In genomic region chr2:200148366-200148765, GRCh38 we compare ENCODE assay signal across 15 cellular contexts.
A peak's percentile ranks its signal among the peaks of the same experiment; 100 is the strongest.
DNase-seq lines count a peak whose midpoint lies in the region; ATAC-seq and TF ChIP-seq lines count a peak whose summit lies in the region.
"Had no signal": no experiment of that assay in that cellular context is flagged by ENCODE, and none has a peak within 500 bp of the region (broad histone marks: within the 10 kb centered on the region; RNA-seq: fewer than 3 reads in every experiment).

No MANE protein-coding gene starts in this region.

- H3K9me2 ChIP-seq in OCI-LY7 (ENCODE audit: insufficient read depth, low read length), result no peaks in the 10 kb centered on the region

- CTCF ChIA-PET in OCI-LY7 (lab: Charles Lee; ENCODE audit: unreplicated experiment), result no interaction called here

- H3K27ac ChIP-seq in SJCRH30, result peak overlapping the region; percentile 98
- no peak overlapping the region for H3K27ac ChIP-seq in smooth muscle cell (ENCODE audit: low read depth)
- no peak overlapping the region for H3K27ac ChIP-seq in OCI-LY7 (ENCODE audit: low read depth, low read length, poor library complexity, severe bottlenecking)
- H3K27ac ChIP-seq: C4-2B had no signal

- H3K36me3 ChIP-seq in SJCRH30, result no peaks in the 10 kb centered on the region
- no peaks in the 10 kb centered on the region for H3K36me3 ChIP-seq in smooth muscle cell (ENCODE audit: low read depth)
- no peaks in the 10 kb centered on the region for H3K36me3 ChIP-seq in OCI-LY7 (ENCODE audit: insufficient read depth, low read length)
- H3K36me3 ChIP-seq: BE2C, HAP-1 had no signal

- H3K4me2 ChIP-seq in smooth muscle cell (peak overlapping the region; percentile 32), OCI-LY7 (ENCODE audit: low read length) (no peak overlapping the region)

- H3K27me3 ChIP-seq in SJCRH30 (no peaks in the 10 kb centered on the region), smooth muscle cell (ENCODE audit: low read depth) (no peaks in the 10 kb centered on the region)
- H3K27me3 ChIP-seq: BE2C had no signal

- intact Hi-C loops in OCI-LY7 (cut with micrococcal nuclease; ENCODE audit: unreplicated experiment), result no loop called here

- no peak for ATAC-seq in HG03025 (IDR thresholded peaks at IDR 0.05; ENCODE audit: low FRiP score, unreplicated experiment)
- ATAC-seq: HepG2 had no signal

- peak; percentile 87 to 98 for DNase-seq in SJCRH30
- peak; percentile 59 for DNase-seq in dedifferentiated amniotic fluid mesenchymal stem cell (ENCODE audit: extremely low spot score)
- peak; percentile 47 for DNase-seq in myocyte (ENCODE audit: low read depth)
- DNase-seq in smooth muscle cell (lab: John Stamatoyannopoulos, UW; ENCODE audit: unreplicated experiment), result no peak
- no peak for DNase-seq in OCI-LY7 (ENCODE audit: low spot score)
- DNase-seq in stimulated activated CD4-positive, alpha-beta T cell treated with anti-CD3 and anti-CD28 coated beads, Interleukin-2, amount 100 ng/mL, for 48 hours, result no peak
- DNase-seq: ACHN; BE2C; CD4-positive, alpha-beta memory T cell; DMS79 treated with DMSO at 0.1 percent for 48 hours; EL had no signal

- H2AFZ ChIP-seq in smooth muscle cell (ENCODE audit: low read depth), result no peak overlapping the region
- no peak overlapping the region for H2AFZ ChIP-seq in OCI-LY7 (ENCODE audit: low read length)

- H4K20me1 ChIP-seq in smooth muscle cell (ENCODE audit: low read depth) (no peaks in the 10 kb centered on the region), OCI-LY7 (ENCODE audit: insufficient read depth, low read length) (no peaks in the 10 kb centered on the region)

- H3K79me2 ChIP-seq in smooth muscle cell (ENCODE audit: low read depth) (no peaks in the 10 kb centered on the region), OCI-LY7 (ENCODE audit: insufficient read depth, low read depth, low read length) (no peaks in the 10 kb centered on the region)

- TF ChIP-seq CTCF in smooth muscle cell (IDR thresholded peaks at IDR 0.05; ENCODE audit: borderline replicate concordance, insufficient read depth, poor library complexity, severe bottlenecking) (no peak), OCI-LY7 (conservative IDR thresholded peaks at IDR 0.05; ENCODE audit: low read length) (no peak)

- no TSS peak for BruUV-seq in OCI-LY7 (replicated peaks; lab: Mats Ljungman, UMichigan)

- no peak overlapping the region for H3K9ac ChIP-seq in smooth muscle cell (ENCODE audit: low read depth)

- H3K4me1 ChIP-seq in SJCRH30, result peaks cover 44% of the 10 kb centered on the region
- no peaks in the 10 kb centered on the region for H3K4me1 ChIP-seq in smooth muscle cell (ENCODE audit: low read depth)
- H3K4me1 ChIP-seq in OCI-LY7 (ENCODE audit: insufficient read depth, low read length, poor library complexity, severe bottlenecking), result no peaks in the 10 kb centered on the region
- H3K4me1 ChIP-seq: BE2C, HAP-1 had no signal

- H3K9me3 ChIP-seq in SJCRH30 (replicated peaks), result peaks cover 21% of the 10 kb centered on the region
- peaks cover 3% of the 10 kb centered on the region for H3K9me3 ChIP-seq in smooth muscle cell (replicated peaks; ENCODE audit: low read depth)
- H3K9me3 ChIP-seq in OCI-LY7 (ENCODE audit: low read length), result peaks cover 11% of the 10 kb centered on the region; the same call in 1 of the 2 replicates
- H3K9me3 ChIP-seq: BE2C had no signal

- WGBS in smooth muscle cell (ENCODE audit: low lambda C conversion rate), result 60% methylated on average over 2 of the region's 2 CpGs

- H3K4me3 ChIP-seq in SJCRH30 (no peak overlapping the region), smooth muscle cell (no peak overlapping the region), OCI-LY7 (ENCODE audit: low read depth, low read length, poor library complexity, severe bottlenecking) (no peak overlapping the region)
- H3K4me3 ChIP-seq: HAP-1 had no signal

- H3F3A ChIP-seq in smooth muscle cell (ENCODE audit: low read depth), result no peaks in the 10 kb centered on the region

- POLR2A ChIA-PET in OCI-LY7 (lab: Charles Lee), result interaction anchor here (0.6 to 1.0 kb wide), 3 partner anchors 10 to 301 kb away, joined by 4 to 5 read pairs (median 4); no protein-coding TSS in a partner anchor

Comparison
In these comparisons a context has a peak if more than half of its experiments do, and no peak if none do; other contexts are left out.
1. DNase-seq: peak in SJCRH30 (2 of 2), dedifferentiated amniotic fluid mesenchymal stem cell (single experiment) and myocyte (single experiment); none in smooth muscle cell (single experiment), OCI-LY7 (single experiment) and stimulated activated CD4-positive, alpha-beta T cell treated with anti-CD3 and anti-CD28 coated beads, Interleukin-2, amount 100 ng/mL, for 48 hours (0 of 2).